In the genomic region with DNA sequence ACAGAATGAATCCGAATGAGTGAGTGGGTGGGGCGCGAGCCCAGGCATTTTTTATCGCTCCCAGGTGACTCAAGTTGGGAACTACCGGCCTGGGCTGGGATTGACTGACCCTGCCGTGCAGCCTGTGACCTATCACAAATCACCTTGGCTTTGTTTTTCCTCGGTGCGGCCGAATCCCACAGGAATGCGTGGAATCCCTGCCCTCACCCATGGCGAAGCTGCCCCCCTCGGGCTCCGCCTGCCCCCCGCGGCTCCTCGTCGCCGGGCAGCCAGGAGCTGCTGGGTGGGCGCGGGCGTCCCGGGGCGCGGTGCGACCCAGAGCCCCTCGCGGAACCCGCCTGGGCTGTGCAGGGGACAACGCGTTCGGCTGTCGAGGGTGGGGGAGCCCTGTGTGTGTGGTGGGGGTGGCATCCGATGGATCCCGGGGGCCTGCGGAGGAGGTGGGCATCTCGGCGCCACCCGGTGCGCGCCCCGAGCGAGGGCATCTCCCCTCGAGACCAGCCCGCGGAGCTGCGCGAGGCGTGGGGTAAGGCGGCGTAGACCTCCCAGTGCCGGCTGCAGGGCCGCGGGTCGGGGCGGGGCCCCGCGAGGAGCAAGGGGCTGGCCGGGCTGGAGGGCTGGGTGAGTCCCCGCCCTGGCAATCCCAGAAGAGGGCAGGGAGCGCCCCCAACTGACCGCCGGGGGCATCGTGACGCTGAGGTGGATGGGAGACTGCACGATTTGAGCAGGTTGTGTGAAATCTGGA, we compare ENCODE assay signal across 8 cellular contexts. TPM values are rescaled to one million over a fixed set of nuclear protein-coding genes. Genes with fewer than 3 reads are reported as not detected.
DNase-seq lines count a peak whose midpoint lies in the region; ATAC-seq and TF ChIP-seq lines count a peak whose summit lies in the region.

No MANE protein-coding gene starts in this region.

- CTCF ChIA-PET in activated B cell treated with CpG ODN at 0.5 μM for 24 hours (lab: Charles Lee): interaction anchor here (0.8 to 9.7 kb wide), 20 partner anchors 11 to 309 kb away, joined by 3 to 79 read pairs (median 4); no protein-coding TSS in a partner anchor

- H3K4me3 ChIP-seq in choroid plexus epithelial cell (ENCODE audit: low read depth, low read length): peak overlapping the region; percentile 65

- H3K27me3 Mint-ChIP-seq in activated B cell treated with CpG ODN at 0.5 μM for 24 hours: peaks cover 13% of the 10 kb centered on the region

- H3K4me3 Mint-ChIP-seq in activated B cell treated with CpG ODN at 0.5 μM for 24 hours: peak overlapping the region; percentile 56

- DNase-seq in 8988T (peak; percentile 54), GM13977 (ENCODE audit: low spot score) (peak; percentile 86), NCI-H2029 (lab: John Stamatoyannopoulos, UW) (peak; percentile 72), activated B cell treated with CpG ODN at 0.5 μM for 24 hours (peak; percentile 86), choroid plexus epithelial cell (ENCODE audit: low read depth) (peak; percentile 81), left colon (peak; percentile 90 to 92)
- DNase-seq in stimulated activated CD4-positive, alpha-beta T cell treated with anti-CD3 and anti-CD28 coated beads, Interleukin-2, amount 100 ng/mL, for 24 hours: peak; percentile 60 to 84

- peak; percentile 96 for ATAC-seq in HG02852 (IDR thresholded peaks at IDR 0.05; ENCODE audit: unreplicated experiment)
- ATAC-seq in activated B cell treated with CpG ODN at 0.5 μM for 24 hours (ENCODE audit: low read depth): peak; percentile 100
- ATAC-seq in left colon: peak; percentile 72

- in situ Hi-C loops in GM13977 (cut with MboI; ENCODE audit: low pct_unique_long_range_greater_than_20kb, low sequenced_read_pairs, unreplicated experiment): loop anchor here (10.0 kb wide), 2 partner anchors 177 to 307 kb away; no protein-coding TSS in a partner anchor

- TF ChIP-seq CTCF in GM13977 (IDR thresholded peaks at IDR 0.05; ENCODE audit: extremely low read depth, insufficient read depth, missing control alignments): peak; percentile 95
- TF ChIP-seq CTCF in activated B cell treated with CpG ODN at 0.5 μM for 24 hours (IDR thresholded peaks at IDR 0.05): no peak
- peak; percentile 82 for TF ChIP-seq CTCF in choroid plexus epithelial cell (conservative IDR thresholded peaks at IDR 0.05; ENCODE audit: low read depth, low read length)

- no peaks in the 10 kb centered on the region for H3K36me3 Mint-ChIP-seq in activated B cell treated with CpG ODN at 0.5 μM for 24 hours (ENCODE audit: low read depth)

- peaks cover 2% of the 10 kb centered on the region for H3K9me3 Mint-ChIP-seq in activated B cell treated with CpG ODN at 0.5 μM for 24 hours

- intact Hi-C loops in activated B cell treated with CpG ODN at 0.5 μM for 24 hours (cut with micrococcal nuclease): loop anchor here (1.0 to 2.0 kb wide), 5 partner anchors 17 to 308 kb away; a partner anchor contains a TSS
- intact Hi-C loops in left colon (cut with DNase I, micrococcal nuclease): loop anchor here in 1 of 2 donors (5.0 kb wide), 2 partner anchors 185 to 310 kb away; no protein-coding TSS in a partner anchor

- H3K27ac Mint-ChIP-seq in activated B cell treated with CpG ODN at 0.5 μM for 24 hours: no peak overlapping the region

- H3K4me1 Mint-ChIP-seq in activated B cell treated with CpG ODN at 0.5 μM for 24 hours: peaks cover 9% of the 10 kb centered on the region

- POLR2A ChIA-PET in activated B cell treated with CpG ODN at 0.5 μM for 24 hours (lab: Charles Lee): interaction anchor here (0.8 to 1.8 kb wide), 2 partner anchors 16 to 18 kb away, joined by 3 to 9 read pairs; a partner anchor contains a TSS

RNA-seq across cellular contexts. Expression of a gene that starts 16.5 kb away (rescaled TPM):
- total RNA-seq in activated B cell treated with CpG ODN at 0.5 μM for 24 hours: 23.7 and 24.4 TPM in 2 replicates
- total RNA-seq in left colon: 100 to 1,000 TPM; 110 to 461 TPM

RNA-seq across cellular contexts. Expression of a gene that starts 52.2 kb away (rescaled TPM):
- total RNA-seq in activated B cell treated with CpG ODN at 0.5 μM for 24 hours (693 and 761 TPM in 2 replicates), left colon (100 to 1,000 TPM; 229 to 335 TPM)

Comparison
In these comparisons a context has a peak if more than half of its experiments do, and no peak if none do; other contexts are left out.
1. Peak in every context shown above with its lines: DNase-seq, ATAC-seq and H3K4me3 ChIP-seq.